In genomic region chr4:37615059-37615719, GRCh38 we compare ENCODE assay signal across 25 cellular contexts.
DNase-seq lines count a peak whose midpoint lies in the region; ATAC-seq and TF ChIP-seq lines count a peak whose summit lies in the region.
"Had no signal": no experiment of that assay in that cellular context is flagged by ENCODE, and none has a peak within 500 bp of the region (broad histone marks: within the 10 kb centered on the region; RNA-seq: fewer than 3 reads in every experiment).

No MANE protein-coding gene starts in this region.

- no peak for ATAC-seq in omental fat pad (ENCODE audit: low FRiP score)
- ATAC-seq: GM12878, right lobe of liver had no signal

- H3K4me3 ChIP-seq in BE2C (ENCODE audit: low read depth, low read length) = peak overlapping the region; percentile 13
- no peak overlapping the region for H3K4me3 ChIP-seq in left ventricle myocardium inferior
- H3K4me3 ChIP-seq: cardiac muscle cell, coronary artery, GM12878, right lobe of liver, testis, uterus had no signal

- TF ChIP-seq CTCF in BE2C (IDR thresholded peaks at IDR 0.05; ENCODE audit: low read depth, low read length) (no peak), left ventricle myocardium inferior (IDR thresholded peaks at IDR 0.05; ENCODE audit: borderline replicate concordance) (no peak), omental fat pad (IDR thresholded peaks at IDR 0.05) (no peak)

- H3K36me3 ChIP-seq in BE2C (no peaks in the 10 kb centered on the region), left ventricle myocardium inferior (peaks cover 18% of the 10 kb centered on the region)
- H3K36me3 ChIP-seq: cardiac muscle cell, right lobe of liver, uterus had no signal

- H3K9me3 ChIP-seq in BE2C (no peaks in the 10 kb centered on the region), left ventricle myocardium inferior (replicated peaks) (no peaks in the 10 kb centered on the region)
- H3K9me3 ChIP-seq: right lobe of liver, testis, uterus had no signal

- DNase-seq in BE2C (peak; percentile 54), CD1c-positive myeloid dendritic cell (ENCODE audit: extremely low spot score) (peak; percentile 77), SK-N-DZ (ENCODE audit: low spot score) (peak; percentile 54), left ventricle myocardium inferior (no peak), omental fat pad (ENCODE audit: low spot score) (no peak), MV-4-11 (lab: John Stamatoyannopoulos, UW) (no peak), NOMO-1 treated with DMSO at 0.1 percent for 48 hours (lab: John Stamatoyannopoulos, UW; ENCODE audit: unreplicated experiment) (no peak)
- DNase-seq: activated CD4-positive, alpha-beta T cell treated with anti-CD3 and anti-CD28 coated beads for 48 hours; activated naive CD4-positive, alpha-beta T cell treated with anti-CD3 and anti-CD28 coated beads, Interleukin-2, amount 50 U/mL, for 16 hours; anterior cingulate cortex; CD4-positive, CD25-positive, alpha-beta regulatory T cell; DMS 273 treated with DMSO at 0.1 percent for 48 hours; EL; GOT3; NCI-H1694 treated with DMSO at 0.1 percent for 48 hours; NCI-H2171; NCI-H526 treated with DMSO at 0.1 percent for 48 hours; right lobe of liver; stimulated activated naive CD4-positive, alpha-beta T cell; T-helper 2 cell; testis; uterus had no signal

- intact Hi-C loops in left ventricle myocardium inferior (cut with micrococcal nuclease) = no loop called here

- H3K4me1 ChIP-seq in BE2C (peaks cover 14% of the 10 kb centered on the region), left ventricle myocardium inferior (peaks cover 7% of the 10 kb centered on the region)
- H3K4me1 ChIP-seq: right lobe of liver, testis, uterus had no signal

- H3K27me3 ChIP-seq in BE2C (no peaks in the 10 kb centered on the region), left ventricle myocardium inferior (ENCODE audit: low read depth) (no peaks in the 10 kb centered on the region)
- H3K27me3 ChIP-seq: cardiac muscle cell, right lobe of liver, testis, uterus had no signal

- peak overlapping the region; percentile 14 for H3K27ac ChIP-seq in left ventricle myocardium inferior (replicated peaks)
- H3K27ac ChIP-seq: cardiac muscle cell, coronary artery, right lobe of liver, testis had no signal

Comparison
In these comparisons a context has a peak if more than half of its experiments do, and no peak if none do; other contexts are left out.
1. DNase-seq: peak in BE2C (single experiment), CD1c-positive myeloid dendritic cell (single experiment) and SK-N-DZ (single experiment); none in left ventricle myocardium inferior (single experiment), omental fat pad (single experiment), MV-4-11 (single experiment) and NOMO-1 treated with DMSO at 0.1 percent for 48 hours (single experiment).